Comparison of ENCODE assay signal across 13 cellular contexts in genomic region chr6:82687855-82688254, GRCh38.
"Had no signal": no experiment of that assay in that cellular context is flagged by ENCODE, and none has a peak within 500 bp of the region (broad histone marks: within the 10 kb centered on the region; RNA-seq: fewer than 3 reads in every experiment).

No MANE protein-coding gene starts in this region.

- H3K27ac Mint-ChIP-seq: activated T-helper 2 cell treated with anti-CD3 and anti-CD28 coated beads, Interferon-gamma antibody, Interleukin-2, Interleukin-4, amounts not matched to agents 10 μg/mL and 5 μg/mL and 100 μg/mL, durations not matched to agents 14 hours and 24 hours and 36 hours; stimulated activated effector memory CD8-positive, alpha-beta T cell treated with anti-CD3 and anti-CD28 coated beads, Interleukin-12 subunit alpha, Interleukin-12 subunit beta, amount 100 ng/mL, for 72 hours had no signal

- H3K4me3 Mint-ChIP-seq: naive thymus-derived CD8-positive, alpha-beta T cell; stimulated activated effector memory CD8-positive, alpha-beta T cell treated with anti-CD3 and anti-CD28 coated beads, Interleukin-12 subunit alpha, Interleukin-12 subunit beta, amount 100 ng/mL, for 72 hours had no signal

- H3K36me3 Mint-ChIP-seq: naive thymus-derived CD8-positive, alpha-beta T cell; stimulated activated effector memory CD8-positive, alpha-beta T cell treated with anti-CD3 and anti-CD28 coated beads, Interleukin-12 subunit alpha, Interleukin-12 subunit beta, amount 100 ng/mL, for 72 hours had no signal

- DNase-seq: activated CD4-positive, alpha-beta T cell treated with anti-CD3 and anti-CD28 coated beads for 1 hour; activated CD4-positive, alpha-beta T cell treated with anti-CD3 and anti-CD28 coated beads, Interleukin-2, amount 50 U/mL, for 48 hours; activated naive CD4-positive, alpha-beta T cell treated with anti-CD3 and anti-CD28 coated beads, Interleukin-2, amount 50 U/mL, for 16 hours; adrenal gland; foreskin fibroblast; glutamatergic neuron; left cardiac atrium; mammary epithelial cell; naive thymus-derived CD8-positive, alpha-beta T cell; nucleus accumbens had no signal

- H3K9me3 Mint-ChIP-seq: activated T-helper 2 cell treated with anti-CD3 and anti-CD28 coated beads, Interferon-gamma antibody, Interleukin-2, Interleukin-4, amounts not matched to agents 10 μg/mL and 5 μg/mL and 100 μg/mL, durations not matched to agents 14 hours and 24 hours and 36 hours; stimulated activated effector memory CD8-positive, alpha-beta T cell treated with anti-CD3 and anti-CD28 coated beads, Interleukin-12 subunit alpha, Interleukin-12 subunit beta, amount 100 ng/mL, for 72 hours had no signal

- FAIRE-seq: endothelial cell of umbilical vein had no signal

- H3K4me1 Mint-ChIP-seq: naive thymus-derived CD8-positive, alpha-beta T cell; stimulated activated effector memory CD8-positive, alpha-beta T cell treated with anti-CD3 and anti-CD28 coated beads, Interleukin-12 subunit alpha, Interleukin-12 subunit beta, amount 100 ng/mL, for 72 hours had no signal

- ATAC-seq: left cardiac atrium; naive thymus-derived CD8-positive, alpha-beta T cell; stimulated activated effector memory CD8-positive, alpha-beta T cell treated with anti-CD3 and anti-CD28 coated beads, Interleukin-12 subunit alpha, Interleukin-12 subunit beta, amount 100 ng/mL, for 72 hours had no signal
